8 cellular contexts compared by ENCODE assay signal in genomic region chr11:114348200-114349191, GRCh38. TPM values are rescaled to one million over a fixed set of nuclear protein-coding genes. Genes with fewer than 3 reads are reported as not detected.
DNase-seq lines count a peak whose midpoint lies in the region; ATAC-seq and TF ChIP-seq lines count a peak whose summit lies in the region.

No MANE protein-coding gene starts in this region.

- no peak overlapping the region for H3K4me2 ChIP-seq in parathyroid adenoma (ENCODE audit: low read length)

- H3K27me3 ChIP-seq in foreskin keratinocyte (no peaks in the 10 kb centered on the region), parathyroid adenoma (ENCODE audit: control insufficient read depth, insufficient read depth, low read length) (no peaks in the 10 kb centered on the region)

- ATAC-seq in foreskin keratinocyte (peak; percentile 84), GM18907 (IDR thresholded peaks at IDR 0.05; ENCODE audit: unreplicated experiment) (no peak)

- H3K79me2 ChIP-seq in parathyroid adenoma: no peaks in the 10 kb centered on the region

- no peaks in the 10 kb centered on the region for H3K9me3 ChIP-seq in parathyroid adenoma (ENCODE audit: control insufficient read depth, low read length)

- peak; percentile 10 for DNase-seq in activated naive CD4-positive, alpha-beta T cell treated with Interleukin-2 at 50 U/mL for 16 hours
- DNase-seq in activated naive CD4-positive, alpha-beta T cell (lab: John Stamatoyannopoulos, UW): no peak
- DNase-seq in NCI-H2081 treated with DMSO at 0.1 percent for 48 hours (lab: John Stamatoyannopoulos, UW) (peak; percentile 26), foreskin keratinocyte (peak in 1 of 2 donors; percentile 74), NCI-H1436 (lab: John Stamatoyannopoulos, UW) (no peak)
- DNase-seq in activated CD4-positive, alpha-beta T cell treated with anti-CD3 and anti-CD28 coated beads, Interleukin-2, amount 50 U/mL, for 1 hour: peak; percentile 9

- no peaks in the 10 kb centered on the region for H3K36me3 ChIP-seq in parathyroid adenoma (ENCODE audit: control insufficient read depth, insufficient read depth, low read length)

- H3K4me3 ChIP-seq in parathyroid adenoma (ENCODE audit: low read depth, low read length): no peak overlapping the region

- TF ChIP-seq CTCF in foreskin keratinocyte (conservative IDR thresholded peaks at IDR 0.05) (peak; percentile 79), parathyroid adenoma (IDR thresholded peaks at IDR 0.05) (peak; percentile 46)

- H3K4me1 ChIP-seq in foreskin keratinocyte (peaks cover 17% of the 10 kb centered on the region), parathyroid adenoma (no peaks in the 10 kb centered on the region)

- H3K9ac ChIP-seq in parathyroid adenoma: no peak overlapping the region

- H3K27ac ChIP-seq in foreskin keratinocyte: no peak overlapping the region
- no peak overlapping the region for H3K27ac ChIP-seq in parathyroid adenoma

- H2AFZ ChIP-seq in parathyroid adenoma: no peak overlapping the region

RNA-seq across cellular contexts. Expression of gene C11orf71, which starts 51.8 kb away (rescaled TPM):
- total RNA-seq in foreskin keratinocyte: 1.2 and 1.3 TPM in 2 replicates
- 1.8 and 2.4 TPM in 2 replicates for polyA plus RNA-seq in foreskin keratinocyte

RNA-seq across cellular contexts. Expression of gene RBM7, which starts 52.0 kb away (rescaled TPM):
- total RNA-seq in foreskin keratinocyte: 27.1 and 27.3 TPM in 2 replicates
- 13.7 and 16.2 TPM in 2 replicates for polyA plus RNA-seq in foreskin keratinocyte

RNA-seq across cellular contexts. Expression of gene NNMT, which starts 52.3 kb away (rescaled TPM):
- not detected in 2 replicates for total RNA-seq in foreskin keratinocyte
- polyA plus RNA-seq in foreskin keratinocyte: not detected in 2 replicates

Comparison
In these comparisons a context has a peak if more than half of its experiments do, and no peak if none do; other contexts are left out.
1. DNase-seq: peak in activated naive CD4-positive, alpha-beta T cell treated with Interleukin-2 at 50 U/mL for 16 hours (single experiment), NCI-H2081 treated with DMSO at 0.1 percent for 48 hours (single experiment) and activated CD4-positive, alpha-beta T cell treated with anti-CD3 and anti-CD28 coated beads, Interleukin-2, amount 50 U/mL, for 1 hour (single experiment); none in activated naive CD4-positive, alpha-beta T cell (0 of 4) and NCI-H1436 (single experiment).